In genomic region chr17:74493381-74493833, GRCh38 we compare ENCODE assay signal across 8 cellular contexts. TPM values are rescaled to one million over a fixed set of nuclear protein-coding genes. Genes with fewer than 3 reads are reported as not detected.
DNase-seq lines count a peak whose midpoint lies in the region; ATAC-seq and TF ChIP-seq lines count a peak whose summit lies in the region.

No MANE protein-coding gene starts in this region.

- ATAC-seq in left colon, result peak; percentile 90
- ATAC-seq in HG03439 (IDR thresholded peaks at IDR 0.05; ENCODE audit: unreplicated experiment), result no peak

- intact Hi-C loops in left colon (cut with DNase I, micrococcal nuclease), result no loop called here

- TF ChIP-seq CTCF in AG09319 (IDR thresholded peaks at IDR 0.05; ENCODE audit: low read depth, low read length), result peak; percentile 91
- TF ChIP-seq CTCF in choroid plexus epithelial cell (conservative IDR thresholded peaks at IDR 0.05; ENCODE audit: low read depth, low read length), result peak; percentile 93

- DNase-seq in AG09319 (ENCODE audit: extremely low read depth, low read depth), result peak; percentile 14
- peak; percentile 38 for DNase-seq in GM19240 (ENCODE audit: insufficient read length, low spot score)
- DNase-seq in NCI-H2227 (lab: John Stamatoyannopoulos, UW; ENCODE audit: unreplicated experiment), result peak; percentile 66
- peak; percentile 49 to 57 for DNase-seq in activated CD4-positive, alpha-beta T cell treated with anti-CD3 and anti-CD28 coated beads for 24 hours (ENCODE audit: low read depth in 2 of 2)
- DNase-seq in choroid plexus epithelial cell (ENCODE audit: low read depth), result peak; percentile 77
- peak; percentile 44 to 79 for DNase-seq in left colon
- DNase-seq in stimulated activated CD4-positive, alpha-beta T cell treated with anti-CD3 and anti-CD28 coated beads, Interleukin-2, amount 100 ng/mL, for 48 hours, result peak; percentile 57 to 65

- no peak overlapping the region for H3K4me3 ChIP-seq in choroid plexus epithelial cell (ENCODE audit: low read depth, low read length)

RNA-seq across cellular contexts. Expression of gene CD300A, which starts 27.0 kb away (rescaled TPM):
- 1 to 10 TPM; 1.8 to 7.9 TPM for total RNA-seq in left colon

RNA-seq across cellular contexts. Expression of gene CD300LB, which starts 37.9 kb away (rescaled TPM):
- under 1 TPM; 0.12 to 0.25 TPM for total RNA-seq in left colon

RNA-seq across cellular contexts. Expression of gene CD300C, which starts 52.5 kb away (rescaled TPM):
- 1 to 10 TPM in 1 of 2 donors, under 1 TPM in 1; 0.24 to 1.1 TPM for total RNA-seq in left colon

Comparison
In these comparisons a context has a peak if more than half of its experiments do, and no peak if none do; other contexts are left out.
1. DNase-seq: peak in every context shown above with its lines; median percentile 77 in choroid plexus epithelial cell; 66 in NCI-H2227; 62 in left colon; 61 in stimulated activated CD4-positive, alpha-beta T cell treated with anti-CD3 and anti-CD28 coated beads, Interleukin-2, amount 100 ng/mL, for 48 hours; 53 in activated CD4-positive, alpha-beta T cell treated with anti-CD3 and anti-CD28 coated beads for 24 hours; 38 in GM19240; 14 in AG09319.